In the genomic region with DNA sequence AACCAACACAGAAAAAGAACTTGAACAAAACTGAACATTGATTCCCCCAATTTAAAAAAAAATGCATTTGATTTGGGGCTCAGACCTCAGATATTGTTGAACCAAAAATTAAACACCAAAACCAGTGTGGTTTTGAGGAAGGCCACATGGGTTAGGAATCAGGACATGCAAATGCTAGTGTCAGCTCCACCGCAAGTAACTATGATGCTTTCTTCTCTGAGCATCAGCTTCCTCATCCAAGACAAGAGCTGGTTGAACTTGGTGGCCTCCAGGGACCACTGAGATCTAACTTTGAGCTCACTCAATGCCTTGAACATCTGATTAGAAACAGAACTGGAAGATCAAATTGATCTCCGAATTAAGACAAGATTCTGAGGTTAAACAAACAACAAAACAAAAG, we compare ENCODE assay signal across 24 cellular contexts.
"Had no signal": no experiment of that assay in that cellular context is flagged by ENCODE, and none has a peak within 500 bp of the region (broad histone marks: within the 10 kb centered on the region; RNA-seq: fewer than 3 reads in every experiment).

No MANE protein-coding gene starts in this region.

- FAIRE-seq: HepG2, K562 had no signal

- H3K9ac ChIP-seq: KMS-11, SK-N-SH had no signal

- H3K4me3 ChIP-seq: K562 had no signal

- DNase-seq: MV-4-11, NCI-H1048, NCI-H1105, NCI-H1417, NCI-H146, NCI-H1694 treated with DMSO at 0.1 percent for 48 hours, NCI-H1930, NCI-H2081, NCI-H2107, NCI-H2227 treated with DMSO at 0.1 percent for 48 hours, NCI-H524, NCI-H526 treated with DMSO at 0.1 percent for 48 hours, NCI-H748 treated with DMSO at 0.1 percent for 48 hours, PC-3, SHP77, SK-N-SH, SW 1271, T-helper 1 cell, T-helper 17 cell had no signal

- H3K27ac ChIP-seq: KMS-11, RWPE1 had no signal

- H3K9me3 ChIP-seq: SK-N-SH had no signal

- ATAC-seq: HepG2, K562, Panc1, PC-3, T-helper 17 cell had no signal

- H3K9me2 ChIP-seq: SK-N-SH had no signal

- H3K4me2 ChIP-seq: KMS-11, SK-N-SH had no signal
